11 cellular contexts compared by ENCODE assay signal in genomic region chr5:91332267-91333044, GRCh38. TPM values are rescaled to one million over a fixed set of nuclear protein-coding genes. Genes with fewer than 3 reads are reported as not detected.
A peak's percentile ranks its signal among the peaks of the same experiment; 100 is the strongest.
DNase-seq lines count a peak whose midpoint lies in the region; ATAC-seq and TF ChIP-seq lines count a peak whose summit lies in the region.
"Had no signal": no experiment of that assay in that cellular context is flagged by ENCODE, and none has a peak within 500 bp of the region (broad histone marks: within the 10 kb centered on the region; RNA-seq: fewer than 3 reads in every experiment).

No MANE protein-coding gene starts in this region.

- TF ChIP-seq POLR2A in thyroid gland (IDR thresholded peaks at IDR 0.05) = peak in 1 of 2 donors; percentile 7

- H3K4me1 Mint-ChIP-seq in activated naive CD4-positive, alpha-beta T cell treated with anti-CD3 and anti-CD28 coated beads, Interleukin-2, amount 10 ng/mL, durations not matched to agents 7 days and 5 days = peaks cover 23% of the 10 kb centered on the region
- H3K4me1 Mint-ChIP-seq in activated CD4-positive, alpha-beta T cell treated with anti-CD3 and anti-CD28 coated beads, Interleukin-2, amount 10 ng/mL, durations not matched to agents 7 days and 5 days = peaks cover 29% of the 10 kb centered on the region

- 58 to 62% methylated on average over 8 of the region's 8 CpGs for WGBS in thyroid gland, 2 donors

- peaks cover 4% of the 10 kb centered on the region for H3K27me3 Mint-ChIP-seq in activated naive CD4-positive, alpha-beta T cell treated with anti-CD3 and anti-CD28 coated beads, Interleukin-2, amount 10 ng/mL, durations not matched to agents 7 days and 5 days
- no peaks in the 10 kb centered on the region for H3K27me3 Mint-ChIP-seq in activated CD4-positive, alpha-beta T cell treated with anti-CD3 and anti-CD28 coated beads, Interleukin-2, amount 10 ng/mL, durations not matched to agents 7 days and 5 days

- H3K4me1 ChIP-seq in thyroid gland = peaks cover 29 to 34% of the 10 kb centered on the region in 2 donors
- H3K4me1 ChIP-seq: tibial artery had no signal

- TF ChIP-seq CTCF in choroid plexus epithelial cell (conservative IDR thresholded peaks at IDR 0.05; ENCODE audit: low read depth, low read length) (no peak), thyroid gland (IDR thresholded peaks at IDR 0.05) (no peak)

- no peak for DNase-seq in activated naive CD4-positive, alpha-beta T cell treated with anti-CD3 and anti-CD28 coated beads, Interleukin-2, amount 50 U/mL, for 72 hours (ENCODE audit: low spot score in 2 of 2)
- no peak for DNase-seq in activated naive CD4-positive, alpha-beta T cell treated with anti-CD3 and anti-CD28 coated beads, Interleukin-2, amount 10 ng/mL, durations not matched to agents 7 days and 5 days
- DNase-seq in LoVo (ENCODE audit: low spot score) (peak; percentile 74), choroid plexus epithelial cell (ENCODE audit: low read depth) (peak; percentile 82), thyroid gland (peak in 1 of 2 donors; percentile 23), posterior cingulate gyrus (no peak), NK-92 (lab: John Stamatoyannopoulos, UW; ENCODE audit: unreplicated experiment) (no peak)
- no peak for DNase-seq in activated CD4-positive, alpha-beta T cell treated with anti-CD3 and anti-CD28 coated beads, Interleukin-2, amount 10 ng/mL, durations not matched to agents 7 days and 5 days
- DNase-seq: DND-41, left cardiac atrium, tibial artery had no signal

- no peaks in the 10 kb centered on the region for H3K9me3 Mint-ChIP-seq in activated naive CD4-positive, alpha-beta T cell treated with anti-CD3 and anti-CD28 coated beads, Interleukin-2, amount 50 U/mL, for 72 hours
- no peaks in the 10 kb centered on the region for H3K9me3 Mint-ChIP-seq in activated naive CD4-positive, alpha-beta T cell treated with anti-CD3 and anti-CD28 coated beads, Interleukin-2, amount 10 ng/mL, durations not matched to agents 7 days and 5 days
- H3K9me3 Mint-ChIP-seq in activated CD4-positive, alpha-beta T cell treated with anti-CD3 and anti-CD28 coated beads, Interleukin-2, amount 10 ng/mL, durations not matched to agents 7 days and 5 days = no peaks in the 10 kb centered on the region

- POLR2A ChIA-PET in activated CD4-positive, alpha-beta T cell treated with anti-CD3 and anti-CD28 coated beads, Interleukin-2, amount 10 ng/mL, durations not matched to agents 7 days and 5 days (lab: Charles Lee) = no interaction called here

- H3K4me3 ChIP-seq in choroid plexus epithelial cell (ENCODE audit: low read depth, low read length) (no peak overlapping the region), thyroid gland (replicated peaks in 1 of 3) (no peak overlapping the region)
- H3K4me3 ChIP-seq: tibial artery had no signal

- peak; percentile 79 to 94 for ATAC-seq in activated naive CD4-positive, alpha-beta T cell treated with anti-CD3 and anti-CD28 coated beads, Interleukin-2, amount 50 U/mL, for 72 hours

- peaks cover 0 to 5% of the 10 kb centered on the region in 2 donors for H3K36me3 Mint-ChIP-seq in activated naive CD4-positive, alpha-beta T cell treated with anti-CD3 and anti-CD28 coated beads, Interleukin-2, amount 50 U/mL, for 72 hours
- no peaks in the 10 kb centered on the region for H3K36me3 Mint-ChIP-seq in activated naive CD4-positive, alpha-beta T cell treated with anti-CD3 and anti-CD28 coated beads, Interleukin-2, amount 10 ng/mL, durations not matched to agents 7 days and 5 days
- no peaks in the 10 kb centered on the region for H3K36me3 Mint-ChIP-seq in activated CD4-positive, alpha-beta T cell treated with anti-CD3 and anti-CD28 coated beads, Interleukin-2, amount 10 ng/mL, durations not matched to agents 7 days and 5 days (ENCODE audit: low read depth)

- CTCF ChIA-PET in activated naive CD4-positive, alpha-beta T cell treated with anti-CD3 and anti-CD28 coated beads, Interleukin-2, amount 10 ng/mL, durations not matched to agents 7 days and 5 days (lab: Charles Lee) = no interaction called here
- CTCF ChIA-PET in activated CD4-positive, alpha-beta T cell treated with anti-CD3 and anti-CD28 coated beads, Interleukin-2, amount 10 ng/mL, durations not matched to agents 7 days and 5 days (lab: Charles Lee) = interaction anchor here (0.5 to 1.0 kb wide), 4 partner anchors 18 to 74 kb away, joined by 3 read pairs; no protein-coding TSS in a partner anchor

- peak overlapping the region; percentile 43 to 88 (median 68) for H3K27ac ChIP-seq in thyroid gland
- H3K27ac ChIP-seq: tibial artery had no signal

- no peak overlapping the region for H3K4me3 Mint-ChIP-seq in activated naive CD4-positive, alpha-beta T cell treated with anti-CD3 and anti-CD28 coated beads, Interleukin-2, amount 10 ng/mL, durations not matched to agents 7 days and 5 days
- H3K4me3 Mint-ChIP-seq in activated CD4-positive, alpha-beta T cell treated with anti-CD3 and anti-CD28 coated beads, Interleukin-2, amount 10 ng/mL, durations not matched to agents 7 days and 5 days = no peak overlapping the region

- intact Hi-C loops in thyroid gland (cut with DNase I) (no loop called here), posterior cingulate gyrus (cut with DNase I) (no loop called here)

- H3K9me3 ChIP-seq in thyroid gland = no peaks in the 10 kb centered on the region
- H3K9me3 ChIP-seq: tibial artery had no signal

- peak overlapping the region in 1 of 2 donors; percentile 52 for H3K27ac Mint-ChIP-seq in activated naive CD4-positive, alpha-beta T cell treated with anti-CD3 and anti-CD28 coated beads, Interleukin-2, amount 50 U/mL, for 72 hours
- H3K27ac Mint-ChIP-seq in activated naive CD4-positive, alpha-beta T cell treated with anti-CD3 and anti-CD28 coated beads, Interleukin-2, amount 10 ng/mL, durations not matched to agents 7 days and 5 days = no peak overlapping the region
- no peak overlapping the region for H3K27ac Mint-ChIP-seq in activated CD4-positive, alpha-beta T cell treated with anti-CD3 and anti-CD28 coated beads, Interleukin-2, amount 10 ng/mL, durations not matched to agents 7 days and 5 days

- no peaks in the 10 kb centered on the region for H3K36me3 ChIP-seq in thyroid gland
- H3K36me3 ChIP-seq: tibial artery had no signal

- H3K27me3 ChIP-seq in thyroid gland = no peaks in the 10 kb centered on the region
- H3K27me3 ChIP-seq: tibial artery had no signal

RNA-seq across cellular contexts. Expression of gene ARRDC3, which starts 50.7 kb away (rescaled TPM):
- 10 to 100 TPM; 10.4 to 49.4 TPM for total RNA-seq in activated naive CD4-positive, alpha-beta T cell treated with anti-CD3 and anti-CD28 coated beads, Interleukin-2, amount 50 U/mL, for 72 hours
- 100 to 1,000 TPM; 168 to 289 (median 228) TPM for total RNA-seq in thyroid gland
- 10 to 100 TPM; 34.1 to 35.0 TPM for total RNA-seq in activated CD4-positive, alpha-beta T cell treated with anti-CD3 and anti-CD28 coated beads, Interleukin-2, amount 10 ng/mL, durations not matched to agents 7 days and 5 days

Comparison
In these comparisons a context has a peak if more than half of its experiments do, and no peak if none do; other contexts are left out.
1. DNase-seq: peak in LoVo (single experiment) and choroid plexus epithelial cell (single experiment); none in activated naive CD4-positive, alpha-beta T cell treated with anti-CD3 and anti-CD28 coated beads, Interleukin-2, amount 50 U/mL, for 72 hours (0 of 2), activated naive CD4-positive, alpha-beta T cell treated with anti-CD3 and anti-CD28 coated beads, Interleukin-2, amount 10 ng/mL, durations not matched to agents 7 days and 5 days (single experiment), posterior cingulate gyrus (0 of 10), NK-92 (single experiment) and activated CD4-positive, alpha-beta T cell treated with anti-CD3 and anti-CD28 coated beads, Interleukin-2, amount 10 ng/mL, durations not matched to agents 7 days and 5 days (single experiment).